Comparison of ENCODE assay signal across 11 cellular contexts in the genomic region with DNA sequence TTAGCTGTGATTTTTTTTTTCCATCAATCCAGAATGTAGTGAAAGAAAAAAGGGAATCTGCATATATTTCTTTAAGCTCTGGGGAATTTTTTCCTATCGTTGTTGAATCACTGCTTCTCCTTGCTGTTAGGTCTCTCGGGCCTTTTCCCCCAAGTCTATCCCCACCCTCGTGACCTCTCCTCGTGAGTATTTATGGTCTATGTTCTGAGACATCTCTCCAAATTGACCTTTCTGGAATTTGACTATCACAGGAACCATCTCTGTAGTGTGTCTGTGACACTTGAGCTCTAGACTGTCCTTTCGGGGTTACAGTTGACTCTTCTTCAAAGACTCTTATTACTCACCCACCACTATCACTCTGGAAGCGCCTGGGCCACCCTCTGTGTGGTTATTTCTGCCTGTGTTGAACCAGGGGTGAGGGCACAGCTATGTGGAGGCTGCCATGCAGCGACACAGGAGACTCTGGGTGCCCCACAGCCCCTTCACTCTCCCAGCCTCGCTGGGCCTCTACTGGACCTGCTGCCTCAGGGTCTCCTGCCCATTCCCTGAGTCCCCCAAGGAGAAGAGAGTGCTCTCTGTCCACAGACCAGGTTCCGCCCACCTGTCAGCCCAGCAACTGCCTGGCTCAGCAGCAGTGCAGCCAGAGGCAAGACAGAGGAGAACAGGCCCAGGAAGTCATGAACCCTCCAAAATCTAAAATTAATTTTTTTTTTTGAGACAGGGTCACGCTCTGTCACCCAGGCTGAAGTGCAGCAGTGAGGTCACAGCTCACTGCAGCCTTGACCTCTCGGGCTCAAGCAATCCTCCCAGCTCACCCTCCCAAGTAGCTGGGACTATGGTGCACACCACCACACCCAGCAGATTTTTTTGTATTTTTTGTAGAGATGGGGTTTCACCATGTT. TPM values are rescaled to one million over a fixed set of nuclear protein-coding genes. Genes with fewer than 3 reads are reported as not detected.
DNase-seq lines count a peak whose midpoint lies in the region; ATAC-seq and TF ChIP-seq lines count a peak whose summit lies in the region.
"Had no signal": no experiment of that assay in that cellular context is flagged by ENCODE, and none has a peak within 500 bp of the region (broad histone marks: within the 10 kb centered on the region; RNA-seq: fewer than 3 reads in every experiment).

No MANE protein-coding gene starts in this region.

- intact Hi-C loops in MCF 10A (cut with micrococcal nuclease), result no loop called here

- no peaks in the 10 kb centered on the region for H3K4me1 ChIP-seq in CD4-positive, CD25-positive, alpha-beta regulatory T cell (ENCODE audit: control insufficient read depth, insufficient read depth, low read length, poor library complexity, severe bottlenecking)

- no peak for ATAC-seq in CD4-positive, CD25-positive, alpha-beta regulatory T cell (ENCODE audit: low read depth in 2 of 2)
- ATAC-seq in GM18907 (IDR thresholded peaks at IDR 0.05; ENCODE audit: unreplicated experiment), result peak; percentile 71
- ATAC-seq in HG02798 (IDR thresholded peaks at IDR 0.05; ENCODE audit: poor library complexity, unreplicated experiment), result peak; percentile 59
- no peak for ATAC-seq in GM19455 (IDR thresholded peaks at IDR 0.05; ENCODE audit: unreplicated experiment)

- H3K27ac Mint-ChIP-seq in CD4-positive, CD25-positive, alpha-beta regulatory T cell, result peak overlapping the region in 2 of 3 donors; percentile 17 to 87
- no peak overlapping the region for H3K27ac Mint-ChIP-seq in MCF 10A (ENCODE audit: low read depth, unreplicated experiment)
- H3K27ac Mint-ChIP-seq: HFFc6 had no signal

- H3K27me3 ChIP-seq in CD4-positive, CD25-positive, alpha-beta regulatory T cell (ENCODE audit: control insufficient read depth, insufficient read depth, low read length), result no peaks in the 10 kb centered on the region

- H3K36me3 ChIP-seq in CD4-positive, CD25-positive, alpha-beta regulatory T cell (ENCODE audit: control insufficient read depth, insufficient read depth, low read length), result no peaks in the 10 kb centered on the region
- H3K36me3 ChIP-seq: thoracic aorta had no signal

- TF ChIP-seq CTCF in MCF 10A (IDR thresholded peaks at IDR 0.05; ENCODE audit: unreplicated experiment), result no peak

- H3K4me1 Mint-ChIP-seq in CD4-positive, CD25-positive, alpha-beta regulatory T cell, result peaks cover 0 to 2% (median 0%) of the 10 kb centered on the region in 4 donors
- H3K4me1 Mint-ChIP-seq in MCF 10A (ENCODE audit: insufficient read depth, unreplicated experiment), result peaks cover 12% of the 10 kb centered on the region

- H3K9me3 ChIP-seq in CD4-positive, CD25-positive, alpha-beta regulatory T cell (ENCODE audit: control insufficient read depth in 2 of 2, low read length in 2 of 2), result no peaks in the 10 kb centered on the region
- H3K9me3 ChIP-seq: thoracic aorta had no signal

- H3K4me3 ChIP-seq in CD4-positive, CD25-positive, alpha-beta regulatory T cell (ENCODE audit: low read depth, low read length), result no peak overlapping the region
- H3K4me3 ChIP-seq: thoracic aorta had no signal

- in situ Hi-C loops in SK-MEL-5 (cut with HindIII; ENCODE audit: low pct_unique_long_range_greater_than_20kb, low sequenced_read_pairs), result no loop called here

- no peak overlapping the region for H3K27ac ChIP-seq in CD4-positive, CD25-positive, alpha-beta regulatory T cell (ENCODE audit: insufficient read depth, low read length, poor library complexity, severe bottlenecking)
- H3K27ac ChIP-seq: thoracic aorta had no signal

- CTCF ChIA-PET in MCF 10A (lab: Yijun Ruan, JAX), result interaction anchor here (0.6 to 1.1 kb wide), 3 partner anchors 14 to 134 kb away, joined by 3 to 5 read pairs (median 4); no protein-coding TSS in a partner anchor

- POLR2A ChIA-PET in MCF 10A (lab: Yijun Ruan, JAX), result no interaction called here

- H3K4me3 Mint-ChIP-seq in CD4-positive, CD25-positive, alpha-beta regulatory T cell, result no peak overlapping the region
- H3K4me3 Mint-ChIP-seq in MCF 10A (ENCODE audit: unreplicated experiment), result no peak overlapping the region
- H3K4me3 Mint-ChIP-seq: HFFc6 had no signal

- H3K27me3 Mint-ChIP-seq in CD4-positive, CD25-positive, alpha-beta regulatory T cell, result no peaks in the 10 kb centered on the region
- H3K27me3 Mint-ChIP-seq in MCF 10A (ENCODE audit: insufficient read depth, unreplicated experiment), result no peaks in the 10 kb centered on the region

- no peaks in the 10 kb centered on the region for H3K9me3 Mint-ChIP-seq in CD4-positive, CD25-positive, alpha-beta regulatory T cell
- no peaks in the 10 kb centered on the region for H3K9me3 Mint-ChIP-seq in MCF 10A (ENCODE audit: unreplicated experiment)
- H3K9me3 Mint-ChIP-seq: HFFc6 had no signal

- peaks cover 24% of the 10 kb centered on the region for H3K36me3 Mint-ChIP-seq in CD4-positive, CD25-positive, alpha-beta regulatory T cell
- H3K36me3 Mint-ChIP-seq in MCF 10A (ENCODE audit: insufficient read depth, unreplicated experiment), result peaks cover 18% of the 10 kb centered on the region

- DNase-seq in CD4-positive, CD25-positive, alpha-beta regulatory T cell, result no peak
- DNase-seq in SK-MEL-5 (ENCODE audit: low read depth, low spot score), result peak; percentile 63
- no peak for DNase-seq in MCF 10A (ENCODE audit: unreplicated experiment)
- no peak for DNase-seq in NCI-H1417 (lab: John Stamatoyannopoulos, UW)
- no peak for DNase-seq in DMS153 treated with DMSO at 0.1 percent for 48 hours (lab: John Stamatoyannopoulos, UW; ENCODE audit: unreplicated experiment)
- DNase-seq: HFFc6, NCI-H526 had no signal

- BruUV-seq in MCF 10A (replicated peaks; lab: Mats Ljungman, UMichigan), result no TSS peak

RNA-seq across cellular contexts. Expression of a gene that starts 45.7 kb away (rescaled TPM):
- 1.6 TPM for total RNA-seq in CD4-positive, CD25-positive, alpha-beta regulatory T cell
- polyA plus RNA-seq in CD4-positive, CD25-positive, alpha-beta regulatory T cell, result 1 to 10 TPM; 1.9 to 4.7 (median 2.9) TPM
- total RNA-seq in SK-MEL-5 (2014; rRNA removed; shearing (Covaris generic)), result 0.16 TPM in 1 of 2 replicates, not detected in the other
- 0.05 and 0.10 TPM in 2 replicates for polyA plus RNA-seq in SK-MEL-5 (2015; cell fraction: cytosol; rRNA removed)
- not detected in 2 replicates for polyA plus RNA-seq in SK-MEL-5 (2015; cell fraction: nucleus; rRNA removed)
- total RNA-seq in MCF 10A (2022), result 4.0 and 4.5 TPM in 2 replicates

Comparison
In these comparisons a context has a peak if more than half of its experiments do, and no peak if none do; other contexts are left out.
1. ATAC-seq: peak in GM18907 (single experiment) and HG02798 (single experiment); none in CD4-positive, CD25-positive, alpha-beta regulatory T cell (0 of 2) and GM19455 (single experiment).